In genomic region chr6:111873178-111874029, GRCh38 we compare ENCODE assay signal across 1 cellular context.
TF ChIP-seq lines count a peak whose summit lies in the region.

TSS of gene FYN (minus strand) at chr6:111873452. CDS start at chr6:111720051, 153,401 bp downstream.

TF ChIP-seq in K562, 482 proteins besides CTCF, POLR2A, EP300 and RAD21 (continued from another document and continues in another):
- TF ChIP-seq BRF2 (IDR thresholded peaks at IDR 0.05; ENCODE audit: borderline replicate concordance, insufficient read depth, insufficient read length) = no peak
- no peak for TF ChIP-seq ZKSCAN1 (IDR thresholded peaks at IDR 0.05; ENCODE audit: low read depth, low read length)
- no peak for TF ChIP-seq MAX (CRISPR knock-in tag; IDR thresholded peaks at IDR 0.05)
- TF ChIP-seq SMARCB1 (IDR thresholded peaks at IDR 0.05; ENCODE audit: insufficient read length, low read depth) = no peak
- no peak for TF ChIP-seq MECOM (CRISPR knock-in tag; IDR thresholded peaks at IDR 0.05)
- TF ChIP-seq GABPB2 (CRISPR knock-in tag; conservative IDR thresholded peaks at IDR 0.05) = no peak
- TF ChIP-seq BCOR (IDR thresholded peaks at IDR 0.05) = no peak
- no peak for TF ChIP-seq PHF21A (IDR thresholded peaks at IDR 0.05; ENCODE audit: borderline replicate concordance, low read depth)
- TF ChIP-seq ZFP1 (CRISPR knock-in tag; IDR thresholded peaks at IDR 0.05) = no peak
- TF ChIP-seq GTF2F1 (IDR thresholded peaks at IDR 0.05; ENCODE audit: low read depth, low read length) = no peak
- TF ChIP-seq ZNF512 (tag; IDR thresholded peaks at IDR 0.05) = no peak
- no peak for TF ChIP-seq KLF1 (tag; IDR thresholded peaks at IDR 0.05)
- TF ChIP-seq BRD4 (IDR thresholded peaks at IDR 0.05) = no peak
- TF ChIP-seq EGR1 (conservative IDR thresholded peaks at IDR 0.05) = peak; percentile 95
- TF ChIP-seq CHD4 (IDR thresholded peaks at IDR 0.05; ENCODE audit: insufficient read depth, insufficient replicate concordance, low read depth, low read length, poor library complexity, severe bottlenecking) = no peak
- TF ChIP-seq FOXA3 (CRISPR knock-in tag; conservative IDR thresholded peaks at IDR 0.05 in 1 of 2, IDR thresholded peaks at IDR 0.05 in 1 of 2) = no peak
- no peak for TF ChIP-seq ZNF764 (CRISPR knock-in tag; IDR thresholded peaks at IDR 0.05; ENCODE audit: low read depth)
- TF ChIP-seq ETS2 (tag; IDR thresholded peaks at IDR 0.05; ENCODE audit: borderline replicate concordance, poor library complexity, severe bottlenecking) = no peak
- no peak for TF ChIP-seq ZNF140 (CRISPR knock-in tag; IDR thresholded peaks at IDR 0.05)
- TF ChIP-seq ZNF12 (CRISPR knock-in tag; IDR thresholded peaks at IDR 0.05) = no peak
- no peak for TF ChIP-seq ARID4B (CRISPR knock-in tag; IDR thresholded peaks at IDR 0.05)
- TF ChIP-seq THRA (IDR thresholded peaks at IDR 0.05) = no peak
- TF ChIP-seq ZNF551 (CRISPR knock-in tag; IDR thresholded peaks at IDR 0.05) = no peak
- TF ChIP-seq E2F5 (CRISPR knock-in tag; IDR thresholded peaks at IDR 0.05) = no peak
- no peak for TF ChIP-seq ETV6 (IDR thresholded peaks at IDR 0.05; ENCODE audit: borderline replicate concordance in 1 of 2, low read depth in 2 of 2, low read length in 1 of 2)
- no peak for TF ChIP-seq ETV6 (CRISPR knock-in tag; IDR thresholded peaks at IDR 0.05; ENCODE audit: borderline replicate concordance)
- TF ChIP-seq HDAC8 (tag; IDR thresholded peaks at IDR 0.05) = no peak
- no peak for TF ChIP-seq MAFF (IDR thresholded peaks at IDR 0.05; ENCODE audit: low read length)
- no peak for TF ChIP-seq LEF1 (IDR thresholded peaks at IDR 0.05)
- no peak for TF ChIP-seq JUN (IDR thresholded peaks at IDR 0.05; ENCODE audit: borderline replicate concordance, low read depth, low read length)
- no peak for TF ChIP-seq JUN (CRISPR knock-in tag; IDR thresholded peaks at IDR 0.05; ENCODE audit: borderline replicate concordance)
- no peak for TF ChIP-seq ZNF407 (IDR thresholded peaks at IDR 0.05; ENCODE audit: low read depth)
- no peak for TF ChIP-seq HDAC2 (IDR thresholded peaks at IDR 0.05)
- no peak for TF ChIP-seq DACH1 (IDR thresholded peaks at IDR 0.05; ENCODE audit: partially characterized antibody)
- TF ChIP-seq ERF (CRISPR knock-in tag; IDR thresholded peaks at IDR 0.05) = no peak
- TF ChIP-seq ARID2 (IDR thresholded peaks at IDR 0.05) = no peak
- no peak for TF ChIP-seq NFXL1 (CRISPR knock-in tag; IDR thresholded peaks at IDR 0.05)
- TF ChIP-seq ZZZ3 (IDR thresholded peaks at IDR 0.05) = no peak
- no peak for TF ChIP-seq ETV5 (CRISPR knock-in tag; IDR thresholded peaks at IDR 0.05; ENCODE audit: low read depth)
- TF ChIP-seq POLR3G (IDR thresholded peaks at IDR 0.05; ENCODE audit: extremely low read depth, insufficient read length, insufficient replicate concordance) = no peak
- TF ChIP-seq EHMT2 (IDR thresholded peaks at IDR 0.05) = no peak
- TF ChIP-seq SMARCA5 (IDR thresholded peaks at IDR 0.05) = no peak
- no peak for TF ChIP-seq POLR2B (IDR thresholded peaks at IDR 0.05; ENCODE audit: low read depth, partially characterized antibody)
- no peak for TF ChIP-seq RBM34 (IDR thresholded peaks at IDR 0.05; ENCODE audit: borderline replicate concordance, insufficient read depth, low read length)
- TF ChIP-seq ZNF668 (CRISPR knock-in tag; IDR thresholded peaks at IDR 0.05) = no peak
- TF ChIP-seq POLR2G (IDR thresholded peaks at IDR 0.05; ENCODE audit: low read depth, low read length) = peak; percentile 81
- TF ChIP-seq SMAD1 (IDR thresholded peaks at IDR 0.05; ENCODE audit: low read depth, low read length, partially characterized antibody) = no peak
- no peak for TF ChIP-seq HMBOX1 (IDR thresholded peaks at IDR 0.05)
- no peak for TF ChIP-seq FOXK1 (CRISPR knock-in tag; IDR thresholded peaks at IDR 0.05; ENCODE audit: borderline replicate concordance)
- TF ChIP-seq ZNF584 (CRISPR knock-in tag; IDR thresholded peaks at IDR 0.05; ENCODE audit: low read depth) = no peak
- TF ChIP-seq MAZ (CRISPR knock-in tag; conservative IDR thresholded peaks at IDR 0.05 in 1 of 2, IDR thresholded peaks at IDR 0.05 in 1 of 2) = peak; percentile 90 to 92
- no peak for TF ChIP-seq ZNF354B (CRISPR knock-in tag; IDR thresholded peaks at IDR 0.05)
- TF ChIP-seq CBFA2T2 (conservative IDR thresholded peaks at IDR 0.05) = no peak
